In genomic region chrX:107429090-107429489, GRCh38 we compare ENCODE assay signal across 9 cellular contexts. TPM values are rescaled to one million over a fixed set of nuclear protein-coding genes. Genes with fewer than 3 reads are reported as not detected.
DNase-seq lines count a peak whose midpoint lies in the region; ATAC-seq and TF ChIP-seq lines count a peak whose summit lies in the region.
"Had no signal": no experiment of that assay in that cellular context is flagged by ENCODE, and none has a peak within 500 bp of the region (broad histone marks: within the 10 kb centered on the region; RNA-seq: fewer than 3 reads in every experiment).

No MANE protein-coding gene starts in this region.

- H3K36me3 Mint-ChIP-seq in activated naive CD8-positive, alpha-beta T cell treated with anti-CD3 and anti-CD28 coated beads, Interleukin-2, amount 10 ng/mL, durations not matched to agents 7 days and 5 days = no peaks in the 10 kb centered on the region
- peaks cover 0 to 7% of the 10 kb centered on the region in 2 donors for H3K36me3 Mint-ChIP-seq in naive B cell

- peaks cover 5% of the 10 kb centered on the region for H3K27me3 Mint-ChIP-seq in activated naive CD8-positive, alpha-beta T cell treated with anti-CD3 and anti-CD28 coated beads, Interleukin-2, amount 10 ng/mL, durations not matched to agents 7 days and 5 days
- peaks cover 8 to 17% (median 8%) of the 10 kb centered on the region in 3 donors for H3K27me3 Mint-ChIP-seq in naive B cell

- peak; percentile 52 for TF ChIP-seq CTCF in LNCAP (IDR thresholded peaks at IDR 0.05)

- DNase-seq in NCI-H1092 treated with DMSO at 0.1 percent for 48 hours (lab: John Stamatoyannopoulos, UW) = peak; percentile 15
- no peak for DNase-seq in NCI-H1092 (lab: John Stamatoyannopoulos, UW)
- peak; percentile 33 for DNase-seq in activated naive CD8-positive, alpha-beta T cell treated with anti-CD3 and anti-CD28 coated beads, Interleukin-2, amount 10 ng/mL, durations not matched to agents 7 days and 5 days
- peak; percentile 6 for DNase-seq in naive B cell
- no peak for DNase-seq in globus pallidus (ENCODE audit: low spot score)
- DNase-seq in T1000 (lab: John Stamatoyannopoulos, UW) = no peak
- DNase-seq: NCI-H2107 had no signal

- H3K4me3 Mint-ChIP-seq in activated naive CD8-positive, alpha-beta T cell treated with anti-CD3 and anti-CD28 coated beads, Interleukin-2, amount 10 ng/mL, durations not matched to agents 7 days and 5 days = no peak overlapping the region
- H3K4me3 Mint-ChIP-seq in naive B cell = peak overlapping the region in 1 of 8 donors; percentile 61

- no peaks in the 10 kb centered on the region for H3K4me1 Mint-ChIP-seq in activated naive CD8-positive, alpha-beta T cell treated with anti-CD3 and anti-CD28 coated beads, Interleukin-2, amount 10 ng/mL, durations not matched to agents 7 days and 5 days
- H3K4me1 Mint-ChIP-seq in naive B cell = no peaks in the 10 kb centered on the region

- ATAC-seq in activated naive CD8-positive, alpha-beta T cell treated with anti-CD3 and anti-CD28 coated beads, Interleukin-2, amount 10 ng/mL, durations not matched to agents 7 days and 5 days (ENCODE audit: low read depth) = no peak
- no peak for ATAC-seq in naive B cell (ENCODE audit: low read depth in 2 of 2)
- ATAC-seq in GM21576 (IDR thresholded peaks at IDR 0.05; ENCODE audit: unreplicated experiment) = no peak

- H3K27ac Mint-ChIP-seq in activated naive CD8-positive, alpha-beta T cell treated with anti-CD3 and anti-CD28 coated beads, Interleukin-2, amount 10 ng/mL, durations not matched to agents 7 days and 5 days = no peak overlapping the region
- peak overlapping the region in 2 of 6 donors; percentile 65 to 87 for H3K27ac Mint-ChIP-seq in naive B cell

- no peaks in the 10 kb centered on the region for H3K9me3 Mint-ChIP-seq in activated naive CD8-positive, alpha-beta T cell treated with anti-CD3 and anti-CD28 coated beads, Interleukin-2, amount 10 ng/mL, durations not matched to agents 7 days and 5 days
- H3K9me3 Mint-ChIP-seq in naive B cell = peaks cover 0 to 20% (median 10%) of the 10 kb centered on the region in 7 donors

- POLR2A ChIA-PET in activated naive CD8-positive, alpha-beta T cell treated with anti-CD3 and anti-CD28 coated beads, Interleukin-2, amount 10 ng/mL, durations not matched to agents 7 days and 5 days (lab: Charles Lee) = no interaction called here

RNA-seq across cellular contexts. Expression of gene FRMPD3, which starts 20.4 kb away (rescaled TPM):
- total RNA-seq in activated naive CD8-positive, alpha-beta T cell treated with anti-CD3 and anti-CD28 coated beads, Interleukin-2, amount 10 ng/mL, durations not matched to agents 7 days and 5 days = 1 to 10 TPM; 1.4 to 2.0 TPM
- under 1 TPM in 4 of 6 donors, not detected in 2; 0.03 to 0.53 (median 0.08) TPM for polyA plus RNA-seq in naive B cell (ENCODE audit: low read depth in 6 of 6)

Comparison
In these comparisons a context has a peak if more than half of its experiments do, and no peak if none do; other contexts are left out.
1. DNase-seq: peak in NCI-H1092 treated with DMSO at 0.1 percent for 48 hours (single experiment), activated naive CD8-positive, alpha-beta T cell treated with anti-CD3 and anti-CD28 coated beads, Interleukin-2, amount 10 ng/mL, durations not matched to agents 7 days and 5 days (single experiment) and naive B cell (single experiment); none in NCI-H1092 (single experiment), globus pallidus (single experiment) and T1000 (single experiment).